In genomic region chr10:117375360-117376147, GRCh38 we compare ENCODE assay signal across 1 cellular context.
TF ChIP-seq lines count a peak whose summit lies in the region.

Gene PDZD8, minus strand, starts transcription at chr10:117375440. Its CDS starts 213 bp downstream, at chr10:117375227.

TF ChIP-seq in HepG2, 621 proteins besides CTCF, POLR2A, EP300 and RAD21 (continued from another document and continues in another):
- TF ChIP-seq ZFP37 (CRISPR knock-in tag; IDR thresholded peaks at IDR 0.05; ENCODE audit: borderline replicate concordance) (0 out of 2 replicates have a peak, but pooled peaks have one; percentile 12), AHDC1 (CRISPR knock-in tag; IDR thresholded peaks at IDR 0.05; ENCODE audit: borderline replicate concordance) (no peak), ZNF407 (CRISPR knock-in tag; IDR thresholded peaks at IDR 0.05; ENCODE audit: not compliant biosample characterization) (peak; percentile 77), TAF15 (IDR thresholded peaks at IDR 0.05; ENCODE audit: low read depth, low read length, poor library complexity, severe bottlenecking) (no peak), TSC22D2 (CRISPR knock-in tag; IDR thresholded peaks at IDR 0.05; ENCODE audit: borderline replicate concordance) (peak; percentile 71; the same call in 1 of the 2 replicates), ZNF354B (CRISPR knock-in tag; IDR thresholded peaks at IDR 0.05) (no peak), RFXANK (CRISPR knock-in tag; IDR thresholded peaks at IDR 0.05) (no peak), ZBED4 (CRISPR knock-in tag; IDR thresholded peaks at IDR 0.05; ENCODE audit: borderline replicate concordance) (peak; percentile 65; the same call in 1 of the 2 replicates), ZNF543 (CRISPR knock-in tag; IDR thresholded peaks at IDR 0.05) (no peak), ZXDC (CRISPR knock-in tag; IDR thresholded peaks at IDR 0.05) (no peak), HNRNPH1 (optimal IDR thresholded peaks at IDR 0.05; ENCODE audit: low read depth, low read length) (no peak), HDAC6 (IDR thresholded peaks at IDR 0.05; ENCODE audit: low read depth, low read length) (no peak), BRD4 (CRISPR knock-in tag; IDR thresholded peaks at IDR 0.05) (peak; percentile 85; the same call in 1 of the 2 replicates), JARID2 (CRISPR knock-in tag; IDR thresholded peaks at IDR 0.05; ENCODE audit: insufficient replicate concordance) (no peak), ZNF484 (CRISPR knock-in tag; IDR thresholded peaks at IDR 0.05; ENCODE audit: borderline replicate concordance, low read depth) (no peak), ZNF34 (CRISPR knock-in tag; IDR thresholded peaks at IDR 0.05; ENCODE audit: borderline replicate concordance) (no peak), BATF2 (CRISPR knock-in tag; IDR thresholded peaks at IDR 0.05) (no peak), TRIM24 (CRISPR knock-in tag; IDR thresholded peaks at IDR 0.05) (no peak), ZNF878 (CRISPR knock-in tag; IDR thresholded peaks at IDR 0.05) (peak; percentile 58; the same call in 1 of the 2 replicates), SSRP1 (CRISPR knock-in tag; IDR thresholded peaks at IDR 0.05) (no peak), ZNF549 (CRISPR knock-in tag; IDR thresholded peaks at IDR 0.05) (no peak), USF2 (IDR thresholded peaks at IDR 0.05; ENCODE audit: low read depth, low read length) (peak; percentile 27; the same call in 1 of the 2 replicates), USF2 (CRISPR knock-in tag; IDR thresholded peaks at IDR 0.05; ENCODE audit: borderline replicate concordance) (peak; percentile 18; the same call in 1 of the 2 replicates), E2F2 (CRISPR knock-in tag; IDR thresholded peaks at IDR 0.05; ENCODE audit: borderline replicate concordance) (no peak; the same call in 1 of the 2 replicates), ZNF260 (CRISPR knock-in tag; IDR thresholded peaks at IDR 0.05; ENCODE audit: borderline replicate concordance, low read depth) (no peak), DBP (CRISPR knock-in tag; IDR thresholded peaks at IDR 0.05; ENCODE audit: not compliant biosample characterization) (peak; percentile 40), ZFP36 (IDR thresholded peaks at IDR 0.05; ENCODE audit: borderline replicate concordance, low read depth, low read length, partially characterized antibody) (no peak)
